1 cellular context compared by ENCODE assay signal in genomic region chr10:13268841-13269240, GRCh38.
TF ChIP-seq lines count a peak whose summit lies in the region.

No MANE protein-coding gene starts in this region.

TF ChIP-seq in WTC11, 78 proteins besides CTCF, POLR2A, EP300 and RAD21 (continued from another document):
- TF ChIP-seq ARID4B (CRISPR knock-in tag; IDR thresholded peaks at IDR 0.05; ENCODE audit: borderline replicate concordance) = no peak
- no peak for TF ChIP-seq CREB1 (CRISPR knock-in tag; IDR thresholded peaks at IDR 0.05)
- no peak for TF ChIP-seq ZNF416 (CRISPR knock-in tag; IDR thresholded peaks at IDR 0.05)
- TF ChIP-seq, protein P1, sequence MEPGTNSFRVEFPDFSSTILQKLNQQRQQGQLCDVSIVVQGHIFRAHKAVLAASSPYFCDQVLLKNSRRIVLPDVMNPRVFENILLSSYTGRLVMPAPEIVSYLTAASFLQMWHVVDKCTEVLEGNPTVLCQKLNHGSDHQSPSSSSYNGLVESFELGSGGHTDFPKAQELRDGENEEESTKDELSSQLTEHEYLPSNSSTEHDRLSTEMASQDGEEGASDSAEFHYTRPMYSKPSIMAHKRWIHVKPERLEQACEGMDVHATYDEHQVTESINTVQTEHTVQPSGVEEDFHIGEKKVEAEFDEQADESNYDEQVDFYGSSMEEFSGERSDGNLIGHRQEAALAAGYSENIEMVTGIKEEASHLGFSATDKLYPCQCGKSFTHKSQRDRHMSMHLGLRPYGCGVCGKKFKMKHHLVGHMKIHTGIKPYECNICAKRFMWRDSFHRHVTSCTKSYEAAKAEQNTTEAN (CRISPR knock-in tag; IDR thresholded peaks at IDR 0.05) = no peak
- TF ChIP-seq CBFB (CRISPR knock-in tag; IDR thresholded peaks at IDR 0.05; ENCODE audit: low read depth) = no peak
- no peak for TF ChIP-seq ZNF423 (CRISPR knock-in tag; IDR thresholded peaks at IDR 0.05)
- TF ChIP-seq KAT7 (CRISPR knock-in tag; IDR thresholded peaks at IDR 0.05; ENCODE audit: borderline replicate concordance) = no peak
- TF ChIP-seq ZNF396 (CRISPR knock-in tag; IDR thresholded peaks at IDR 0.05; ENCODE audit: borderline replicate concordance) = no peak
- no peak for TF ChIP-seq IRF2 (CRISPR knock-in tag; IDR thresholded peaks at IDR 0.05; ENCODE audit: borderline replicate concordance, low read depth)
- TF ChIP-seq ZNF281 (CRISPR knock-in tag; IDR thresholded peaks at IDR 0.05) = no peak
- TF ChIP-seq ELF4 (CRISPR knock-in tag; IDR thresholded peaks at IDR 0.05; ENCODE audit: low read depth) = no peak
- no peak for TF ChIP-seq TEAD4 (CRISPR knock-in tag; IDR thresholded peaks at IDR 0.05)
- no peak for TF ChIP-seq SMAD4 (CRISPR knock-in tag; IDR thresholded peaks at IDR 0.05)
- TF ChIP-seq NR2C2 (CRISPR knock-in tag; IDR thresholded peaks at IDR 0.05) = no peak
- no peak for TF ChIP-seq ZNF138 (CRISPR knock-in tag; conservative IDR thresholded peaks at IDR 0.05)
